Comparison of ENCODE assay signal across 1 cellular context in genomic region chr18:22452226-22452668, GRCh38.
TF ChIP-seq lines count a peak whose summit lies in the region.

No MANE protein-coding gene starts in this region.

TF ChIP-seq in GM23338, 12 proteins besides CTCF, POLR2A, EP300 and RAD21 (continued from another document):
- TF ChIP-seq ZNF462 (CRISPR knock-in tag; IDR thresholded peaks at IDR 0.05): no peak
